Comparison of ENCODE assay signal across 20 cellular contexts in the genomic region with DNA sequence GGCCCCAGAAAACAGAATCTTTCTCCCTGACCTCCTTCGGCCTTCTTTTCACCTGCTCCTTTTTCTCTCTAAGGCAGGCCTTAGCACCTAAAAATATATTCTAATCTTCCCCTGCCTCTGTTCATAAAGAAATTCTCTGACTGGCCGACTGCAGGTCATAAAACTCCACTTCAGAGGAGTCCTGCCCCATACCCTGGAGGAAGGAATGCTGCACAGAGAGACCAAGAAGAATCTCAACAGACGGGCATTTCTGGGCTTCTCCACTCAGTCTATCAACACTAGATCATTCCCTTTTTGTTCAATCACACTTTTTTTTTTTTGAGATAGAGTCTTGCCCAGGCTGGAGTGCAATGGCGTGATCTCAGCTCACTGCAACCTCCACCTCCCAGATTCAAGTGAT. TPM values are rescaled to one million over a fixed set of nuclear protein-coding genes. Genes with fewer than 3 reads are reported as not detected.
A peak's percentile ranks its signal among the peaks of the same experiment; 100 is the strongest.
DNase-seq lines count a peak whose midpoint lies in the region; ATAC-seq and TF ChIP-seq lines count a peak whose summit lies in the region.
"Had no signal": no experiment of that assay in that cellular context is flagged by ENCODE, and none has a peak within 500 bp of the region (broad histone marks: within the 10 kb centered on the region; RNA-seq: fewer than 3 reads in every experiment).

No MANE protein-coding gene starts in this region.

- no peak overlapping the region for H3K27ac ChIP-seq in breast epithelium
- H3K27ac ChIP-seq: HL-60, Peyer's patch had no signal

- no peak overlapping the region for H3K9ac ChIP-seq in adipocyte (ENCODE audit: low read length)

- ATAC-seq in GM19395 (IDR thresholded peaks at IDR 0.05; ENCODE audit: unreplicated experiment), result no peak

- DNase-seq in AG10803 (ENCODE audit: low read depth) (no peak), adipocyte (ENCODE audit: low read depth) (peak; percentile 2), foreskin fibroblast (no peak), retinal pigment epithelial cell (ENCODE audit: low read depth) (no peak), breast epithelium (ENCODE audit: low spot score in 2 of 2) (no peak), NCI-H226 (no peak)
- no peak for DNase-seq in activated CD4-positive, alpha-beta T cell treated with anti-CD3 and anti-CD28 coated beads for 48 hours
- DNase-seq: AML-193, Calu3, DMS79, GOT3, KG1, NCI-H1048, NCI-H187, Peyer's patch, Right ventricle myocardium superior had no signal

- H3K27me3 ChIP-seq in adipocyte (replicated peaks; ENCODE audit: control insufficient read depth, insufficient read depth, low read length) (no peaks in the 10 kb centered on the region), breast epithelium (no peaks in the 10 kb centered on the region)
- H3K27me3 ChIP-seq: Peyer's patch had no signal

- H3K36me3 ChIP-seq in adipocyte (ENCODE audit: control insufficient read depth, insufficient read depth, low read length, severe bottlenecking), result no peaks in the 10 kb centered on the region
- no peaks in the 10 kb centered on the region for H3K36me3 ChIP-seq in breast epithelium
- H3K36me3 ChIP-seq: Peyer's patch had no signal

- no peaks in the 10 kb centered on the region for H3K9me3 ChIP-seq in adipocyte (ENCODE audit: control insufficient read depth, low read length)
- H3K9me3 ChIP-seq in breast epithelium, result no peaks in the 10 kb centered on the region
- H3K9me3 ChIP-seq: Peyer's patch had no signal

- TF ChIP-seq POLR2A in breast epithelium (IDR thresholded peaks at IDR 0.05), result no peak

- intact Hi-C loops in breast epithelium (cut with DNase I; ENCODE audit: low total_unique reads), result no loop called here

- TF ChIP-seq CTCF in AG10803 (conservative IDR thresholded peaks at IDR 0.05; ENCODE audit: low read length), result peak; percentile 22
- TF ChIP-seq CTCF in foreskin fibroblast (IDR thresholded peaks at IDR 0.05; ENCODE audit: low read depth, low read length), result peak; percentile 17
- peak; percentile 15 for TF ChIP-seq CTCF in retinal pigment epithelial cell (conservative IDR thresholded peaks at IDR 0.05; ENCODE audit: low read depth, low read length)
- no peak for TF ChIP-seq CTCF in breast epithelium (IDR thresholded peaks at IDR 0.05)

- H3K4me3 ChIP-seq in AG10803 (ENCODE audit: low read length) (no peak overlapping the region), adipocyte (ENCODE audit: low read length) (no peak overlapping the region), foreskin fibroblast (ENCODE audit: low read depth in 1 of 2, low read length in 2 of 2) (no peak overlapping the region), retinal pigment epithelial cell (ENCODE audit: low read length) (no peak overlapping the region), breast epithelium (no peak overlapping the region)
- H3K4me3 ChIP-seq: Peyer's patch had no signal

- H3K4me1 ChIP-seq in adipocyte (ENCODE audit: control insufficient read depth, insufficient read depth, low read length) (no peaks in the 10 kb centered on the region), breast epithelium (no peaks in the 10 kb centered on the region)
- H3K4me1 ChIP-seq: Peyer's patch had no signal

RNA-seq across cellular contexts. Expression of a gene that starts 19.7 kb away (rescaled TPM):
- 10 to 100 TPM in 1 of 3 donors, 1 to 10 TPM in 1, not detected in 1; 3.7 to 11.3 TPM for total RNA-seq in breast epithelium
- total RNA-seq: Calu3, M059J, NCI-H460, Peyer's patch, Right ventricle myocardium superior had no signal

RNA-seq across cellular contexts. Expression of a gene that starts 22.4 kb away (rescaled TPM):
- total RNA-seq in breast epithelium, result 10 to 100 TPM in 2 of 3 donors, 1 to 10 TPM in 1; 9.3 to 20.3 (median 17.1) TPM

RNA-seq across cellular contexts. Expression of a gene that starts 38.5 kb away (rescaled TPM):
- 1 to 10 TPM in 2 of 3 donors, not detected in 1; 1.8 to 8.9 TPM for total RNA-seq in breast epithelium
- total RNA-seq: Calu3, M059J, NCI-H460, Peyer's patch had no signal

RNA-seq across cellular contexts. Expression of a gene that starts 57.3 kb away (rescaled TPM):
- 1 to 10 TPM in 2 of 3 donors, under 1 TPM in 1; 0.98 to 2.1 (median 1.6) TPM for total RNA-seq in breast epithelium
- total RNA-seq: Calu3, M059J, NCI-H460, Peyer's patch, Right ventricle myocardium superior had no signal

Comparison
In these comparisons a context has a peak if more than half of its experiments do, and no peak if none do; other contexts are left out.
1. CTCF ChIP-seq: peak in AG10803 (single experiment), foreskin fibroblast (single experiment) and retinal pigment epithelial cell (single experiment); none in breast epithelium (0 of 3).